ENCODE assay signal across 9 cellular contexts in the genomic region with DNA sequence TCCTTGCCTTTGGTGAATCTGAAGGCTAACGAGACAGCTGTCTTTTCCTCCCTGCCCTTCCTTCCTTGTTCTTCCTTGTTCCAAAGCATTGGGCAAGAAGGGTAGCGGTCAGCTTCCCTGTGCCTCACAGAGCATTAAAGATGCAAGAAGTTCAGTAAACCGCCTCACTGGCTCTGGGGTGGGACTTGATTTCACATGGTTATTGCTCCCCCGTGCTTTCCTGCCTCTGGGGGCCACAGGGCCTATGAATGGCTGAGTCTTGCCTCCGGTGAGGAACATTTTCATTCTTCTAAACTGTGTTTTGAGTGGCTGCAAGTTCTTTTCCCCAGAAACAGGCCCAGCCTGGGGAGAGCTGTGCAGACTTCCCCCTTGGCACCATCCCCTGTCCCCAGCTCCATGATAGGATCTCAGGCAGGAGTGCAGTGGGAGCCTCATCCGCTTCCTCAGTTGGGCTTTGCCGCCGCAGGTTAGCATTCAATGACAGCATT. TPM values are rescaled to one million over a fixed set of nuclear protein-coding genes. Genes with fewer than 3 reads are reported as not detected.
DNase-seq lines count a peak whose midpoint lies in the region; ATAC-seq, FAIRE-seq and TF ChIP-seq lines count a peak whose summit lies in the region.
"Had no signal": no experiment of that assay in that cellular context is flagged by ENCODE, and none has a peak within 500 bp of the region (broad histone marks: within the 10 kb centered on the region; RNA-seq: fewer than 3 reads in every experiment).

No MANE protein-coding gene starts in this region.

- H3K9me3 Mint-ChIP-seq in activated naive CD4-positive, alpha-beta T cell treated with anti-CD3 and anti-CD28 coated beads, Interleukin-2, amount 50 U/mL, for 24 hours = no peaks in the 10 kb centered on the region
- no peaks in the 10 kb centered on the region for H3K9me3 Mint-ChIP-seq in stimulated activated naive B cell treated with anti-CD40 and anti-IgM and Interleukin-4, amounts not matched to agents 10 μg/mL and 1 μg/mL and 100 μg/mL, for 72 hours

- TF ChIP-seq CTCF in K562 (IDR thresholded peaks at IDR 0.05 in 2 of 3, conservative IDR thresholded peaks at IDR 0.05 in 1 of 3; ENCODE audit: insufficient read depth in 2 of 3, low read depth in 1 of 3, low read length in 3 of 3) = no peak

- 0 out of 2 replicates have a peak overlapping the region, but pooled peaks have one; percentile 84 for H2AFZ ChIP-seq in K562 (ENCODE audit: low read depth, low read length)

- in situ Hi-C loops in K562 (cut with MboI) (no loop called here), KBM-7 (cut with MboI; ENCODE audit: low pct_unique_long_range_greater_than_20kb, low sequenced_read_pairs) (no loop called here)

- ATAC-seq in K562 = no peak
- ATAC-seq in stimulated activated naive B cell treated with anti-CD40 and anti-IgM and Interleukin-4, amounts not matched to agents 10 μg/mL and 1 μg/mL and 100 μg/mL, for 72 hours (replicated peaks) = no peak
- ATAC-seq in GM19395 (IDR thresholded peaks at IDR 0.05; ENCODE audit: unreplicated experiment) = no peak

- no peak for FAIRE-seq in K562 (lab: Jason Lieb, UNC)

- no peaks in the 10 kb centered on the region for H3K79me2 ChIP-seq in K562 (ENCODE audit: control insufficient read depth, insufficient read depth, low read length)

- TF ChIP-seq RAD21 in K562 (CRISPR knock-in tag; conservative IDR thresholded peaks at IDR 0.05 in 1 of 2, IDR thresholded peaks at IDR 0.05 in 1 of 2) = no peak

- TF ChIP-seq EP300 in K562 (IDR thresholded peaks at IDR 0.05; ENCODE audit: low read length) = no peak

- no TSS peak for BruUV-seq in K562 (replicated peaks; lab: Mats Ljungman, UMichigan)

- no peaks in the 10 kb centered on the region for H3K9me3 ChIP-seq in K562 (replicated peaks; ENCODE audit: control insufficient read depth, insufficient read depth, low read depth, low read length)

- H3K27me3 ChIP-seq in K562 (ENCODE audit: control insufficient read depth in 2 of 2, insufficient read depth in 2 of 2, low read length in 2 of 2) = peaks cover 33 to 39% of the 10 kb centered on the region in 2 experiments

- POLR2A ChIA-PET in K562 (lab: Yijun Ruan, JAX) = interaction anchor here (0.6 to 1.0 kb wide), 2 partner anchors 112 to 332 kb away, joined by 3 read pairs; no protein-coding TSS in a partner anchor

- no peaks in the 10 kb centered on the region for H3K27me3 Mint-ChIP-seq in activated naive CD4-positive, alpha-beta T cell treated with anti-CD3 and anti-CD28 coated beads, Interleukin-2, amount 50 U/mL, for 24 hours
- no peaks in the 10 kb centered on the region for H3K27me3 Mint-ChIP-seq in stimulated activated naive B cell treated with anti-CD40 and anti-IgM and Interleukin-4, amounts not matched to agents 10 μg/mL and 1 μg/mL and 100 μg/mL, for 72 hours

- H3K4me1 ChIP-seq in K562 (replicated peaks in 1 of 2; ENCODE audit: control insufficient read depth in 2 of 2, insufficient read depth in 2 of 2, low read length in 2 of 2) = peaks cover 16 to 23% of the 10 kb centered on the region in 2 experiments; a peak in 4 of 5 replicates

- CTCF ChIA-PET in K562 (lab: Yijun Ruan, JAX; ENCODE audit: low intra/inter-chr PET ratio) = no interaction called here

- intact Hi-C loops in K562 (cut with micrococcal nuclease) = loop anchor here (5.0 kb wide), 1 partner anchor 34 kb away; no protein-coding TSS in a partner anchor

- 0 out of 2 replicates have a peak, but pooled peaks cover 5% of the 10 kb centered on the region for H4K20me1 ChIP-seq in K562 (replicated peaks; ENCODE audit: control insufficient read depth, insufficient read depth, low read length)

- no peak for TF ChIP-seq POLR2A in K562 (conservative IDR thresholded peaks at IDR 0.05)

- no peak overlapping the region for H3K4me2 ChIP-seq in K562 (ENCODE audit: insufficient read depth, low read length)

- peak overlapping the region; percentile 91 for H3K27ac Mint-ChIP-seq in activated naive CD4-positive, alpha-beta T cell treated with anti-CD3 and anti-CD28 coated beads, Interleukin-2, amount 50 U/mL, for 24 hours
- peak overlapping the region; percentile 91 for H3K27ac Mint-ChIP-seq in stimulated activated naive B cell treated with anti-CD40 and anti-IgM and Interleukin-4, amounts not matched to agents 10 μg/mL and 1 μg/mL and 100 μg/mL, for 72 hours

- no peaks in the 10 kb centered on the region for H3K36me3 Mint-ChIP-seq in activated naive CD4-positive, alpha-beta T cell treated with anti-CD3 and anti-CD28 coated beads, Interleukin-2, amount 50 U/mL, for 24 hours
- no peaks in the 10 kb centered on the region for H3K36me3 Mint-ChIP-seq in stimulated activated naive B cell treated with anti-CD40 and anti-IgM and Interleukin-4, amounts not matched to agents 10 μg/mL and 1 μg/mL and 100 μg/mL, for 72 hours

- H3K9me1 ChIP-seq in K562 (ENCODE audit: control insufficient read depth, insufficient read depth, low read length) = no peaks in the 10 kb centered on the region

- peak overlapping the region; percentile 90 for H3K4me3 Mint-ChIP-seq in activated naive CD4-positive, alpha-beta T cell treated with anti-CD3 and anti-CD28 coated beads, Interleukin-2, amount 50 U/mL, for 24 hours
- H3K4me3 Mint-ChIP-seq in stimulated activated naive B cell treated with anti-CD40 and anti-IgM and Interleukin-4, amounts not matched to agents 10 μg/mL and 1 μg/mL and 100 μg/mL, for 72 hours = peak overlapping the region; percentile 89 to 93

- H3K36me3 ChIP-seq in K562 (ENCODE audit: control insufficient read depth, insufficient read depth, low read length) = no peaks in the 10 kb centered on the region

- H3K9ac ChIP-seq in K562 (ENCODE audit: insufficient read depth in 1 of 2, low read depth in 2 of 2, low read length in 2 of 2) = peak overlapping the region in 1 of 2 experiments; percentile 91; a peak in 2 of 4 replicates

- H3K4me3 ChIP-seq in K562 = no peak overlapping the region

- H3K27ac ChIP-seq in K562 (ENCODE audit: extremely low read depth, low read depth, low read length) = no peak overlapping the region
- H3K27ac ChIP-seq: epithelial cell of prostate had no signal

- 35% methylated on average over 8 of the region's 8 CpGs for WGBS in K562 (ENCODE audit: insufficient coverage, low coverage, missing lambda C conversion rate)

- H3K4me1 Mint-ChIP-seq in activated naive CD4-positive, alpha-beta T cell treated with anti-CD3 and anti-CD28 coated beads, Interleukin-2, amount 50 U/mL, for 24 hours = peaks cover 77% of the 10 kb centered on the region
- H3K4me1 Mint-ChIP-seq in stimulated activated naive B cell treated with anti-CD40 and anti-IgM and Interleukin-4, amounts not matched to agents 10 μg/mL and 1 μg/mL and 100 μg/mL, for 72 hours = peaks cover 38 to 71% of the 10 kb centered on the region in 2 donors

- DNase-seq in activated naive CD4-positive, alpha-beta T cell (lab: John Stamatoyannopoulos, UW) = no peak
- DNase-seq in K562 (ENCODE audit: extremely low read depth in 1 of 4, low spot score in 3 of 4) (no peak), kidney tubule cell (ENCODE audit: low spot score) (peak; percentile 62), T-helper 9 cell (no peak), KBM-7 (no peak)
- DNase-seq in stimulated activated naive B cell treated with anti-CD40 and anti-IgM and Interleukin-4, amounts not matched to agents 10 μg/mL and 1 μg/mL and 100 μg/mL, for 72 hours = no peak

TF ChIP-seq in K562, 482 proteins besides CTCF, POLR2A, EP300 and RAD21:
- 0 out of 2 replicates have a peak, but pooled peaks have one; percentile 47 for TF ChIP-seq EZH2 (IDR thresholded peaks at IDR 0.05; ENCODE audit: borderline replicate concordance, low read depth, low read length)
- no peak for TF ChIP-seq ZNF311 (CRISPR knock-in tag; IDR thresholded peaks at IDR 0.05)
- TF ChIP-seq, protein P1, sequence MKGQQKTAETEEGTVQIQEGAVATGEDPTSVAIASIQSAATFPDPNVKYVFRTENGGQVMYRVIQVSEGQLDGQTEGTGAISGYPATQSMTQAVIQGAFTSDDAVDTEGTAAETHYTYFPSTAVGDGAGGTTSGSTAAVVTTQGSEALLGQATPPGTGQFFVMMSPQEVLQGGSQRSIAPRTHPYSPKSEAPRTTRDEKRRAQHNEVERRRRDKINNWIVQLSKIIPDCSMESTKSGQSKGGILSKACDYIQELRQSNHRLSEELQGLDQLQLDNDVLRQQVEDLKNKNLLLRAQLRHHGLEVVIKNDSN (CRISPR knock-in tag; IDR thresholded peaks at IDR 0.05) = 0 out of 2 replicates have a peak, but pooled peaks have one; percentile 11

RNA-seq across cellular contexts. Expression of a gene that starts 1.5 kb away (rescaled TPM):
- 5.5 and 7.2 TPM in 2 replicates for total RNA-seq in K562 (2011; cell fraction: chromatin; rRNA removed; ENCODE audit: low replicate concordance)
- 2.8 and 3.0 TPM in 2 replicates for total RNA-seq in K562 (2011; cell fraction: nucleolus; rRNA removed)
- 3.4 and 5.6 TPM in 2 replicates for total RNA-seq in K562 (2011; cell fraction: nucleoplasm; rRNA removed)
- total RNA-seq in K562 (2014; rRNA removed) (0.14 and 1.1 TPM in 2 replicates), K562 (2014; rRNA removed; fragmentation: Illumina TruSeq; extraction: Trizol) (0.47 and 0.57 TPM in 2 replicates), K562 (2015; rRNA removed; fragmentation: Illumina TruSeq; extraction: Trizol) (0.33 and 0.38 TPM in 2 replicates), K562 (2021) (0.54 and 0.71 TPM in 2 replicates)
- polyA plus RNA-seq in K562 (2011; rRNA removed) (2.4 and 3.2 TPM in 2 replicates), K562 (2014; fragmentation: Illumina TruSeq; extraction: Trizol) (0.61 and 0.83 TPM in 2 replicates), K562 (2014; fragmentation: Nextera tagmentation; extraction: Ambion mirVana) (under 1 TPM; 0.11 to 0.13 TPM), K562 (2014; rRNA removed) (0.59 and 0.68 TPM in 2 replicates)
- polyA plus RNA-seq in K562 (2011; cell fraction: cytosol; rRNA removed) = 1.1 and 1.7 TPM in 2 replicates
- 3.9 and 5.7 TPM in 2 replicates for polyA plus RNA-seq in K562 (2011; cell fraction: nucleus; rRNA removed)
- polyA plus RNA-seq in K562 (2012) = 0.40 and 0.53 TPM in 2 replicates
- polyA minus RNA-seq in K562 (2011; rRNA and poly(A)+ RNA removed) = 1.8 and 2.3 TPM in 2 replicates
- polyA minus RNA-seq in K562 (2011; cell fraction: cytosol; rRNA and poly(A)+ RNA removed) = 0.67 and 2.2 TPM in 2 replicates
- polyA minus RNA-seq in K562 (2011; cell fraction: nucleus; rRNA and poly(A)+ RNA removed) = 1.2 and 2.1 TPM in 2 replicates
